Comparison of ENCODE assay signal across 11 cellular contexts in genomic region chr3:129974451-129975331, GRCh38. TPM values are rescaled to one million over a fixed set of nuclear protein-coding genes. Genes with fewer than 3 reads are reported as not detected.
DNase-seq lines count a peak whose midpoint lies in the region; ATAC-seq and TF ChIP-seq lines count a peak whose summit lies in the region.
"Had no signal": no experiment of that assay in that cellular context is flagged by ENCODE, and none has a peak within 500 bp of the region (broad histone marks: within the 10 kb centered on the region; RNA-seq: fewer than 3 reads in every experiment).

TRH (plus strand) TSS chr3:129974720; CDS start chr3:129975817, 1,097 bp downstream.

- no peak within 1 kb of the TSS for H3K27ac ChIP-seq in right atrium auricular region
- H3K27ac ChIP-seq in urinary bladder (ENCODE audit: low read depth), result no peak within 1 kb of the TSS
- H3K27ac ChIP-seq: skin epidermis had no signal

- DNase-seq in right atrium auricular region (ENCODE audit: low spot score) (no peak), Right ventricle myocardium inferior (ENCODE audit: missing footprints) (no peak), chondrocyte (ENCODE audit: low spot score) (no peak), naive B cell (no peak), COLO829 (ENCODE audit: low spot score) (no peak)
- DNase-seq: NCI-H1417 treated with DMSO at 0.1 percent for 48 hours had no signal

- no peak for TF ChIP-seq CTCF in right atrium auricular region (IDR thresholded peaks at IDR 0.05)
- no peak for TF ChIP-seq CTCF in chondrocyte (IDR thresholded peaks at IDR 0.05)

- H3K4me3 Mint-ChIP-seq in chondrocyte (ENCODE audit: unreplicated experiment) (peak within 1 kb of the TSS; percentile 55), naive B cell (peak within 1 kb of the TSS; percentile 71 to 91 (median 84))

- H3K4me1 ChIP-seq in right atrium auricular region (peaks cover 0 to 18% of the 10 kb centered on the region in 2 donors), urinary bladder (ENCODE audit: insufficient read depth) (peaks cover 3% of the 10 kb centered on the region)

- WGBS in urinary bladder, result 2% methylated on average over 80 of the region's 80 CpGs

- H3K36me3 ChIP-seq in right atrium auricular region (no peaks in the 10 kb centered on the region), urinary bladder (ENCODE audit: insufficient read depth) (no peaks in the 10 kb centered on the region)

- intact Hi-C loops in Right ventricle myocardium inferior (cut with DNase I), result no loop called here

- H3K27ac Mint-ChIP-seq in chondrocyte (ENCODE audit: unreplicated experiment) (no peak within 1 kb of the TSS), naive B cell (peak within 1 kb of the TSS in 2 of 6 donors; percentile 19 to 35)
- H3K27ac Mint-ChIP-seq: activated naive CD4-positive, alpha-beta T cell treated with anti-CD3 and anti-CD28 coated beads, Interleukin-2, amount 50 U/mL, for 72 hours had no signal

- H3K27me3 Mint-ChIP-seq in chondrocyte (ENCODE audit: low read depth), result peaks cover 74% of the 10 kb centered on the region
- H3K27me3 Mint-ChIP-seq in naive B cell, result peaks cover 47 to 75% (median 74%) of the 10 kb centered on the region in 3 donors

- H3K27me3 ChIP-seq in right atrium auricular region, result peaks cover 11 to 28% of the 10 kb centered on the region in 2 donors

- H3K9me3 Mint-ChIP-seq in chondrocyte (ENCODE audit: low read depth) (no peaks in the 10 kb centered on the region), naive B cell (no peaks in the 10 kb centered on the region)
- H3K9me3 Mint-ChIP-seq: activated naive CD4-positive, alpha-beta T cell treated with anti-CD3 and anti-CD28 coated beads, Interleukin-2, amount 50 U/mL, for 72 hours had no signal

- H3K36me3 Mint-ChIP-seq in chondrocyte (ENCODE audit: low read depth), result peaks cover 1% of the 10 kb centered on the region
- H3K36me3 Mint-ChIP-seq in naive B cell, result peaks cover 0 to 8% of the 10 kb centered on the region in 2 donors
- H3K36me3 Mint-ChIP-seq: activated naive CD4-positive, alpha-beta T cell treated with anti-CD3 and anti-CD28 coated beads, Interleukin-2, amount 50 U/mL, for 72 hours had no signal

- ATAC-seq in Right ventricle myocardium inferior (no peak), naive B cell (ENCODE audit: low read depth in 2 of 2) (peak; percentile 14 to 29), GM21825 (IDR thresholded peaks at IDR 0.05; ENCODE audit: unreplicated experiment) (no peak), GM21526 (IDR thresholded peaks at IDR 0.05; ENCODE audit: low FRiP score, unreplicated experiment) (no peak)

- H3K4me1 Mint-ChIP-seq in chondrocyte (ENCODE audit: low read depth) (peaks cover 11% of the 10 kb centered on the region), naive B cell (peaks cover 9 to 19% (median 14%) of the 10 kb centered on the region in 3 donors)

- peak within 1 kb of the TSS; percentile 13 to 39 for H3K4me3 ChIP-seq in right atrium auricular region
- peak within 1 kb of the TSS; percentile 20 for H3K4me3 ChIP-seq in urinary bladder (ENCODE audit: low read depth, low read length)

- H3K9me3 ChIP-seq in right atrium auricular region, result no peaks in the 10 kb centered on the region

RNA-seq across cellular contexts. Expression of gene TRH, which starts in this region (rescaled TPM):
- total RNA-seq in right atrium auricular region (under 1 TPM in 1 of 2 donors, not detected in 1; 0.55 TPM), Right ventricle myocardium inferior (not detected), chondrocyte (not detected in 3 replicates), urinary bladder (0.16 TPM)
- polyA plus RNA-seq in naive B cell (ENCODE audit: low read depth in 6 of 6) (not detected), urinary bladder (0.04 TPM)
- total RNA-seq: activated naive CD4-positive, alpha-beta T cell treated with anti-CD3 and anti-CD28 coated beads, Interleukin-2, amount 50 U/mL, for 72 hours had no signal

Comparison
In these comparisons a context has a peak if more than half of its experiments do, and no peak if none do; other contexts are left out.
1. Peak in ATAC-seq in naive B cell; RNA of the gene not detected or under 1 TPM.